ENCODE assay signal across 24 cellular contexts in genomic region chr2:183881978-183882377, GRCh38.
"Had no signal": no experiment of that assay in that cellular context is flagged by ENCODE, and none has a peak within 500 bp of the region (broad histone marks: within the 10 kb centered on the region; RNA-seq: fewer than 3 reads in every experiment).

No MANE protein-coding gene starts in this region.

- H3K4me3 ChIP-seq: lower lobe of right lung, right atrium auricular region, right lobe of liver, smooth muscle cell, tibial nerve, uterus had no signal

- H3K4me1 ChIP-seq: lower lobe of right lung, right atrium auricular region, right lobe of liver, tibial nerve, uterus had no signal

- H3K27ac ChIP-seq: lower lobe of right lung, right atrium auricular region, right lobe of liver, tibial nerve, uterus had no signal

- H3K36me3 ChIP-seq: lower lobe of right lung, right atrium auricular region, right lobe of liver, tibial nerve, uterus had no signal

- H3K27me3 ChIP-seq: right atrium auricular region, right lobe of liver, tibial nerve, uterus had no signal

- DNase-seq: hypothalamus; immature natural killer cell; islet precursor cell; kidney glomerular epithelial cell; left cardiac atrium; lower lobe of right lung; mammary epithelial cell; mesenchymal stem cell; naive thymus-derived CD8-positive, alpha-beta T cell; occipital lobe; right lobe of liver; stimulated activated CD4-positive, alpha-beta T cell treated with anti-CD3 and anti-CD28 coated beads, Interleukin-1b, Interleukin-23, amount 100 ng/mL, for 48 hours; stimulated activated CD4-positive, alpha-beta T cell treated with anti-CD3 and anti-CD28 coated beads, Interleukin-2, amount 100 ng/mL, for 48 hours; stimulated activated CD4-positive, alpha-beta T cell treated with anti-CD3 and anti-CD28 coated beads, Interleukin-4, amount 100 ng/mL, for 4 hours; stimulated activated CD8-positive, alpha-beta memory T cell treated with anti-CD3 and anti-CD28 coated beads, Interleukin-4, amount 100 ng/mL, for 48 hours; stimulated activated naive CD4-positive, alpha-beta T cell treated with Interleukin-2 at 50 U/mL for 16 hours; stimulated activated naive CD8-positive, alpha-beta T cell treated with anti-CD3 and anti-CD28 coated beads, Interleukin-15, amount 100 ng/mL, for 72 hours; substantia nigra; uterus had no signal

- ATAC-seq: left cardiac atrium; left lobe of liver; lower lobe of right lung; naive thymus-derived CD8-positive, alpha-beta T cell; right lobe of liver; stimulated activated memory B cell treated with anti-CD40 and anti-IgM and Interleukin-4, amounts not matched to agents 10 μg/mL and 1 μg/mL and 100 μg/mL, for 72 hours; stimulated activated naive CD8-positive, alpha-beta T cell treated with anti-CD3 and anti-CD28 coated beads, Interleukin-15, amount 100 ng/mL, for 72 hours had no signal

- H3K9me3 ChIP-seq: right atrium auricular region, right lobe of liver, uterus had no signal

- H3K4me2 ChIP-seq: smooth muscle cell had no signal
